ENCODE assay signal across 12 cellular contexts in genomic region chr2:16624419-16624745, GRCh38. TPM values are rescaled to one million over a fixed set of nuclear protein-coding genes. Genes with fewer than 3 reads are reported as not detected.
A peak's percentile ranks its signal among the peaks of the same experiment; 100 is the strongest.
DNase-seq lines count a peak whose midpoint lies in the region; ATAC-seq and TF ChIP-seq lines count a peak whose summit lies in the region.
"Had no signal": no experiment of that assay in that cellular context is flagged by ENCODE, and none has a peak within 500 bp of the region (broad histone marks: within the 10 kb centered on the region; RNA-seq: fewer than 3 reads in every experiment).

No MANE protein-coding gene starts in this region.

- H3K27ac ChIP-seq in thyroid gland: peak overlapping the region; percentile 84 to 90 (median 86)
- H3K27ac ChIP-seq in esophagus squamous epithelium: peak overlapping the region in 2 of 4 donors; percentile 55 to 59

- TF ChIP-seq CTCF in Loucy (conservative IDR thresholded peaks at IDR 0.05; ENCODE audit: low read length) (no peak), brain (conservative IDR thresholded peaks at IDR 0.05) (no peak), thyroid gland (IDR thresholded peaks at IDR 0.05) (no peak), WTC11 (IDR thresholded peaks at IDR 0.05) (no peak), esophagus squamous epithelium (IDR thresholded peaks at IDR 0.05) (no peak)

- no peaks in the 10 kb centered on the region for H3K9me2 ChIP-seq in Loucy (replicated peaks; ENCODE audit: low read depth, low read length)

- no peak for DNase-seq in naive B cell
- no peak for DNase-seq in thyroid gland
- DNase-seq in WTC11 (ENCODE audit: low spot score): no peak
- no peak for DNase-seq in esophagus squamous epithelium (lab: John Stamatoyannopoulos, UW)
- DNase-seq: activated T-cell treated with anti-CD3 and anti-CD28 coated beads, Interleukin-2, amount 50 U/mL, for 1 hour; central memory CD4-positive, alpha-beta T cell; DMS79 treated with DMSO at 0.1 percent for 48 hours; effector memory CD8-positive, alpha-beta T cell; NCI-H1436 had no signal

- POLR2A ChIA-PET in WTC11 (lab: Charles Lee): no interaction called here

- H3K36me3 ChIP-seq in Loucy (ENCODE audit: insufficient read depth, low read length) (no peaks in the 10 kb centered on the region), thyroid gland (peaks cover 6 to 9% of the 10 kb centered on the region in 2 donors), esophagus squamous epithelium (peaks cover 0 to 17% (median 0%) of the 10 kb centered on the region in 3 donors)

- H3K27ac Mint-ChIP-seq in brain: peak overlapping the region in 3 of 5 experiments; percentile 2 to 89 (median 76)
- peak overlapping the region in 5 of 6 donors; percentile 17 to 97 (median 97) for H3K27ac Mint-ChIP-seq in naive B cell
- H3K27ac Mint-ChIP-seq in WTC11: no peak overlapping the region

- no peaks in the 10 kb centered on the region for H4K20me1 ChIP-seq in Loucy (ENCODE audit: insufficient read depth, low read length, poor library complexity, severe bottlenecking)

- H3K4me3 Mint-ChIP-seq in brain (no peak overlapping the region), naive B cell (peak overlapping the region in 7 of 8 donors; percentile 50 to 96 (median 85)), WTC11 (no peak overlapping the region)

- CTCF ChIA-PET in WTC11 (lab: Charles Lee): interaction anchor here (0.6 to 2.3 kb wide), 6 partner anchors 10 to 1420 kb away, joined by 3 to 10 read pairs (median 3); no protein-coding TSS in a partner anchor

- H3K4me1 ChIP-seq in Loucy (ENCODE audit: insufficient read depth, low read length, poor library complexity, severe bottlenecking) (peaks cover 79% of the 10 kb centered on the region), thyroid gland (peaks cover 89 to 100% of the 10 kb centered on the region in 2 donors), esophagus squamous epithelium (peaks cover 2 to 79% (median 13%) of the 10 kb centered on the region in 3 donors)

- H3K4me1 Mint-ChIP-seq in brain (peaks cover 51% of the 10 kb centered on the region), naive B cell (peaks cover 92% of the 10 kb centered on the region in 3 donors), WTC11 (peaks cover 36% of the 10 kb centered on the region)

- peak overlapping the region; percentile 70 for H3K9ac ChIP-seq in Loucy (ENCODE audit: low read depth, low read length, poor library complexity, severe bottlenecking)

- ATAC-seq in naive B cell (ENCODE audit: low read depth in 2 of 2) (no peak), WTC11 (no peak), GM18861 (IDR thresholded peaks at IDR 0.05; ENCODE audit: unreplicated experiment) (no peak)

- no peaks in the 10 kb centered on the region for H3K9me3 ChIP-seq in Loucy (ENCODE audit: insufficient read depth, low read depth, low read length)
- H3K9me3 ChIP-seq in thyroid gland: no peaks in the 10 kb centered on the region
- H3K9me3 ChIP-seq in esophagus squamous epithelium: no peaks in the 10 kb centered on the region

- H3K36me3 Mint-ChIP-seq in brain: peaks cover 34% of the 10 kb centered on the region
- peaks cover 16 to 24% of the 10 kb centered on the region in 2 donors for H3K36me3 Mint-ChIP-seq in naive B cell
- H3K36me3 Mint-ChIP-seq in WTC11: no peaks in the 10 kb centered on the region; the same call in 1 of the 2 replicates

- no peaks in the 10 kb centered on the region for H3K79me2 ChIP-seq in Loucy (ENCODE audit: insufficient read depth, low read length)

- TF ChIP-seq POLR2A in thyroid gland (IDR thresholded peaks at IDR 0.05) (peak in 1 of 2 donors; percentile 10), esophagus squamous epithelium (IDR thresholded peaks at IDR 0.05) (no peak)

- H3K4me3 ChIP-seq in Loucy (ENCODE audit: low read length, poor library complexity, severe bottlenecking): peak overlapping the region; percentile 51
- H3K4me3 ChIP-seq in thyroid gland (replicated peaks in 1 of 3): no peak overlapping the region
- no peak overlapping the region for H3K4me3 ChIP-seq in esophagus squamous epithelium

- H2AFZ ChIP-seq in Loucy (ENCODE audit: low read length): no peak overlapping the region

- intact Hi-C loops in thyroid gland (cut with DNase I) (loop anchor here (5.0 kb wide), 1 partner anchor 33 kb away; no protein-coding TSS in a partner anchor), esophagus squamous epithelium (cut with DNase I) (no loop called here)

- peak overlapping the region; percentile 86 for H3K4me2 ChIP-seq in Loucy (ENCODE audit: low read depth, low read length, poor library complexity, severe bottlenecking)

- WGBS in thyroid gland, 2 donors: 7 to 8% methylated on average over 1 of the region's 1 CpG
- 45 to 91% methylated on average over 1 of the region's 1 CpG for WGBS in esophagus squamous epithelium, 2 donors

- H3K27me3 ChIP-seq in Loucy (ENCODE audit: insufficient read depth, low read length, poor library complexity, severe bottlenecking) (no peaks in the 10 kb centered on the region), thyroid gland (no peaks in the 10 kb centered on the region), esophagus squamous epithelium (no peaks in the 10 kb centered on the region)

- no peaks in the 10 kb centered on the region for H3F3A ChIP-seq in Loucy (ENCODE audit: low read depth)

- H3K9me3 Mint-ChIP-seq in brain (no peaks in the 10 kb centered on the region), naive B cell (no peaks in the 10 kb centered on the region), WTC11 (no peaks in the 10 kb centered on the region)
- H3K9me3 Mint-ChIP-seq: effector memory CD8-positive, alpha-beta T cell had no signal

- no peaks in the 10 kb centered on the region for H3K27me3 Mint-ChIP-seq in brain
- H3K27me3 Mint-ChIP-seq in naive B cell: no peaks in the 10 kb centered on the region
- H3K27me3 Mint-ChIP-seq in WTC11 (ENCODE audit: low read depth): no peaks in the 10 kb centered on the region
- H3K27me3 Mint-ChIP-seq: effector memory CD8-positive, alpha-beta T cell had no signal

TF ChIP-seq in WTC11, 78 proteins besides CTCF, POLR2A, EP300 and RAD21 (continues in another document):
- TF ChIP-seq FOXK1 (CRISPR knock-in tag; IDR thresholded peaks at IDR 0.05) (no peak), HMGA2 (CRISPR knock-in tag; IDR thresholded peaks at IDR 0.05) (no peak), CREB1 (CRISPR knock-in tag; IDR thresholded peaks at IDR 0.05) (no peak), TCF7 (CRISPR knock-in tag; IDR thresholded peaks at IDR 0.05; ENCODE audit: low read depth) (no peak), CREM (CRISPR knock-in tag; IDR thresholded peaks at IDR 0.05) (no peak), PREB (CRISPR knock-in tag; IDR thresholded peaks at IDR 0.05; ENCODE audit: borderline replicate concordance) (no peak), ZNF219 (CRISPR knock-in tag; IDR thresholded peaks at IDR 0.05; ENCODE audit: borderline replicate concordance) (no peak), KAT7 (CRISPR knock-in tag; IDR thresholded peaks at IDR 0.05; ENCODE audit: borderline replicate concordance) (no peak), NFATC4 (CRISPR knock-in tag; IDR thresholded peaks at IDR 0.05) (no peak), NR1H2 (CRISPR knock-in tag; IDR thresholded peaks at IDR 0.05) (no peak)
- TF ChIP-seq, protein P1, sequence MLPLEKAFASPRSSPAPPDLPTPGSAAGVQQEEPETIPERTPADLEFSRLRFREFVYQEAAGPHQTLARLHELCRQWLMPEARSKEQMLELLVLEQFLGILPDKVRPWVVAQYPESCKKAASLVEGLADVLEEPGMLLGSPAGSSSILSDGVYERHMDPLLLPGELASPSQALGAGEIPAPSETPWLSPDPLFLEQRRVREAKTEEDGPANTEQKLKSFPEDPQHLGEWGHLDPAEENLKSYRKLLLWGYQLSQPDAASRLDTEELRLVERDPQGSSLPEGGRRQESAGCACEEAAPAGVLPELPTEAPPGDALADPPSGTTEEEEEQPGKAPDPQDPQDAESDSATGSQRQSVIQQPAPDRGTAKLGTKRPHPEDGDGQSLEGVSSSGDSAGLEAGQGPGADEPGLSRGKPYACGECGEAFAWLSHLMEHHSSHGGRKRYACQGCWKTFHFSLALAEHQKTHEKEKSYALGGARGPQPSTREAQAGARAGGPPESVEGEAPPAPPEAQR (CRISPR knock-in tag; IDR thresholded peaks at IDR 0.05): no peak
- TF ChIP-seq, protein P2, sequence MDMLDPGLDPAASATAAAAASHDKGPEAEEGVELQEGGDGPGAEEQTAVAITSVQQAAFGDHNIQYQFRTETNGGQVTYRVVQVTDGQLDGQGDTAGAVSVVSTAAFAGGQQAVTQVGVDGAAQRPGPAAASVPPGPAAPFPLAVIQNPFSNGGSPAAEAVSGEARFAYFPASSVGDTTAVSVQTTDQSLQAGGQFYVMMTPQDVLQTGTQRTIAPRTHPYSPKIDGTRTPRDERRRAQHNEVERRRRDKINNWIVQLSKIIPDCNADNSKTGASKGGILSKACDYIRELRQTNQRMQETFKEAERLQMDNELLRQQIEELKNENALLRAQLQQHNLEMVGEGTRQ (CRISPR knock-in tag; IDR thresholded peaks at IDR 0.05): no peak
- TF ChIP-seq, protein P3, sequence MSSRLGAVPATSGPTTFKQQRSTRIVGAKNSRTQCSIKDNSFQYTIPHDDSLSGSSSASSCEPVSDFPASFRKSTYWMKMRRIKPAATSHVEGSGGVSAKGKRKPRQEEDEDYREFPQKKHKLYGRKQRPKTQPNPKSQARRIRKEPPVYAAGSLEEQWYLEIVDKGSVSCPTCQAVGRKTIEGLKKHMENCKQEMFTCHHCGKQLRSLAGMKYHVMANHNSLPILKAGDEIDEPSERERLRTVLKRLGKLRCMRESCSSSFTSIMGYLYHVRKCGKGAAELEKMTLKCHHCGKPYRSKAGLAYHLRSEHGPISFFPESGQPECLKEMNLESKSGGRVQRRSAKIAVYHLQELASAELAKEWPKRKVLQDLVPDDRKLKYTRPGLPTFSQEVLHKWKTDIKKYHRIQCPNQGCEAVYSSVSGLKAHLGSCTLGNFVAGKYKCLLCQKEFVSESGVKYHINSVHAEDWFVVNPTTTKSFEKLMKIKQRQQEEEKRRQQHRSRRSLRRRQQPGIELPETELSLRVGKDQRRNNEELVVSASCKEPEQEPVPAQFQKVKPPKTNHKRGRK (CRISPR knock-in tag; IDR thresholded peaks at IDR 0.05; ENCODE audit: borderline replicate concordance): no peak

RNA-seq across cellular contexts. Expression of gene CYRIA, which starts 41.3 kb away (rescaled TPM):
- polyA plus RNA-seq in brain (ENCODE audit: insufficient read depth, low read depth, low replicate concordance) (5.7 TPM), naive B cell (ENCODE audit: low read depth in 6 of 6) (10 to 100 TPM; 14.7 to 24.5 (median 17.6) TPM)
- total RNA-seq in thyroid gland (10 to 100 TPM; 33.6 to 79.0 (median 50.0) TPM), WTC11 (2021) (6.2 to 8.3 TPM (median 7.1 TPM) in 3 replicates), esophagus squamous epithelium (1 to 10 TPM in 3 of 4 donors, under 1 TPM in 1; 0.42 to 5.1 (median 1.8) TPM)

Comparison
In these comparisons a context has a peak if more than half of its experiments do, and no peak if none do; other contexts are left out.
1. H3K4me3 Mint-ChIP-seq: peak in naive B cell (7 of 8); none in brain (0 of 5) and WTC11 (single experiment).